14 cellular contexts compared by ENCODE assay signal in the genomic region with DNA sequence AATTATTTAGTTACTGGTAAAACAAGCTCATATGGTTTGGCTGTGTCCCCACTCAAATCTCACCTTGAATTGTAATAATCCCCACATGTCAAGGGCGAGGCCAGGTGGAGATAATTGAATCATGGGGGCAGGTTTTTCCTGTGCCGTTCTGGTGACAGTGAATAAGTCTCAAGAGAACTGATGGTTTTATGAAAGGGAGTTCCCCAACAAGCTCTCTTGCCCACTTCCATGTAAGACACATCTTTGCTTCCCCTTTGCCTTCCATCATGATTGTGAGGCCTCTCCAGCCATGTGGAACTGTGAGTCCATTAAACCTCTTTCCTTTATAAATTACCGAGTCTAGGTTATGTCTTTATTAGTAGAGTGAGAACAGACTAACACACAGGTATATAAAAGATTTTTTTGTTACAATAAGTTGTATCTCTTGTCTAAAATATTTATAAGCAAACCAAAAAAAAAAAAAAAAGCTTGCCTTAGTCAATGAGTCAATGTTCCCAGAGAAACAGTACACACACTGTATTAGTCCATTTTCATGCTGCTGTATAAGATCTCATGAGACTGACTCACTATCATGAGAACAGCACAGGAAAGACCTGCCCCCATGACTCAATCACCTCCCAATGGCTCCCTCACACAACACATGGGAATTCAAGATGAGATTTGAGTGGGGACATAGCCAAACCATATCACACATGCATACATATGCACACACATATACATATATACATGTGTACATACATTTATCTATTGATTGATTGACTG.
A peak's percentile ranks its signal among the peaks of the same experiment; 100 is the strongest.
DNase-seq lines count a peak whose midpoint lies in the region; ATAC-seq and TF ChIP-seq lines count a peak whose summit lies in the region.
"Had no signal": no experiment of that assay in that cellular context is flagged by ENCODE, and none has a peak within 500 bp of the region (broad histone marks: within the 10 kb centered on the region; RNA-seq: fewer than 3 reads in every experiment).

No MANE protein-coding gene starts in this region.

- H3K27me3 ChIP-seq in brain microvascular endothelial cell (replicated peaks): no peaks in the 10 kb centered on the region
- H3K27me3 ChIP-seq: ovary, upper lobe of left lung had no signal

- peak; percentile 12 for DNase-seq in ACHN
- peak; percentile 23 for DNase-seq in HS-5 (ENCODE audit: low read depth)
- DNase-seq in brain microvascular endothelial cell: peak; percentile 94
- peak; percentile 95 for DNase-seq in iris pigment epithelial cell (ENCODE audit: low read depth)
- DNase-seq in AML-193 (lab: John Stamatoyannopoulos, UW): no peak
- DNase-seq in DMS 273 (lab: John Stamatoyannopoulos, UW; ENCODE audit: unreplicated experiment): no peak
- no peak for DNase-seq in NCI-H1436 (lab: John Stamatoyannopoulos, UW)
- DNase-seq: activated T-cell treated with anti-CD3 and anti-CD28 coated beads, Interleukin-2, amount 50 U/mL, for 24 hours; anterior cingulate cortex; NCI-H1048; NCI-H226; ovary; upper lobe of left lung had no signal

- no peaks in the 10 kb centered on the region for H3K36me3 ChIP-seq in brain microvascular endothelial cell (replicated peaks)
- H3K36me3 ChIP-seq: ovary, upper lobe of left lung had no signal

- TF ChIP-seq CTCF in brain microvascular endothelial cell (IDR thresholded peaks at IDR 0.05; ENCODE audit: low read depth, low read length, missing control alignments): no peak

- H3K27ac ChIP-seq in brain microvascular endothelial cell: peak overlapping the region; percentile 80
- H3K27ac ChIP-seq: ovary, upper lobe of left lung had no signal

- in situ Hi-C loops in ACHN (cut with HindIII; ENCODE audit: low pct_ligation_motif_present, low pct_unique_long_range_greater_than_20kb, low sequenced_read_pairs) (no loop called here), brain microvascular endothelial cell (cut with HindIII; ENCODE audit: low pct_ligation_motif_present, low sequenced_read_pairs) (no loop called here)

- H3K4me3 ChIP-seq in brain microvascular endothelial cell (ENCODE audit: low read depth, low read length): no peak overlapping the region
- H3K4me3 ChIP-seq: ovary, upper lobe of left lung had no signal

- no peak for ATAC-seq in GM21367 (IDR thresholded peaks at IDR 0.05; ENCODE audit: unreplicated experiment)

Comparison
In these comparisons a context has a peak if more than half of its experiments do, and no peak if none do; other contexts are left out.
1. DNase-seq: peak in ACHN (single experiment), HS-5 (single experiment), brain microvascular endothelial cell (single experiment) and iris pigment epithelial cell (single experiment); none in AML-193 (0 of 2), DMS 273 (single experiment) and NCI-H1436 (single experiment).